In the genomic region with DNA sequence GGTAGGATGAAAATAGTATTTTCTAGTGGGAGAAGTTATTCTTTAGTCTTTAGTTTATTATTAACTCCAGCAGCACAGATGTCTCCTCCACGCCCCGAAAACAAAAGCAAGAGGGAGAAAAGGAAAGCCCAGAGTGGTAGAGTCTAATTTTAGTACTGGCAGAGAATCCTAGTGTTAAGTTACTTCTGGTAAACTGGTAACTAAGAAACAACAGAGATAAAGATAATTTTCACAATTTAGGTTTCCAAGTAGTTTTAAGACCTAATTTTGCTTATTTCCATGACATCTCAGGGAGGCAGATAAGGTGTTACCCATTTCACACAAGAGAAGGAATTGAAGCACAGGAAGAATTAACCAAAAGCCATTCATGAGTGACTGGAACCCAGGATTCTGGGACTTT, we compare ENCODE assay signal across 9 cellular contexts. TPM values are rescaled to one million over a fixed set of nuclear protein-coding genes. Genes with fewer than 3 reads are reported as not detected.
DNase-seq lines count a peak whose midpoint lies in the region; ATAC-seq and TF ChIP-seq lines count a peak whose summit lies in the region.
"Had no signal": no experiment of that assay in that cellular context is flagged by ENCODE, and none has a peak within 500 bp of the region (broad histone marks: within the 10 kb centered on the region; RNA-seq: fewer than 3 reads in every experiment).

No MANE protein-coding gene starts in this region.

- no peak for TF ChIP-seq CTCF in upper lobe of right lung (IDR thresholded peaks at IDR 0.05)

- intact Hi-C loops in upper lobe of right lung (cut with DNase I), result no loop called here

- H3K4me1 ChIP-seq in ectodermal cell (ENCODE audit: control insufficient read depth, insufficient read depth, low read length) (peaks cover 25% of the 10 kb centered on the region), upper lobe of right lung (peaks cover 23% of the 10 kb centered on the region)

- no peak for ATAC-seq in upper lobe of right lung
- ATAC-seq in GM21619 (IDR thresholded peaks at IDR 0.05; ENCODE audit: unreplicated experiment), result no peak
- ATAC-seq in HG03095 (IDR thresholded peaks at IDR 0.05; ENCODE audit: unreplicated experiment), result no peak

- H3K27ac ChIP-seq in ectodermal cell (ENCODE audit: insufficient read depth, low read depth, low read length, poor library complexity, severe bottlenecking), result peak overlapping the region; percentile 93
- peak overlapping the region; percentile 77 for H3K27ac ChIP-seq in upper lobe of right lung

- H3K4me3 ChIP-seq in ectodermal cell (ENCODE audit: insufficient read depth, low read depth, low read length) (no peak overlapping the region), upper lobe of right lung (no peak overlapping the region)

- peaks cover 4% of the 10 kb centered on the region for H3K36me3 ChIP-seq in ectodermal cell (ENCODE audit: control insufficient read depth, insufficient read depth, low read length)
- peaks cover 19% of the 10 kb centered on the region for H3K36me3 ChIP-seq in upper lobe of right lung

- 84% methylated on average over 2 of the region's 2 CpGs; no CpG with 5 or more reads in 1 of the 2 experiments for WGBS in ectodermal cell, 2 experiments

- no peaks in the 10 kb centered on the region for H3K27me3 ChIP-seq in ectodermal cell (ENCODE audit: control insufficient read depth, insufficient read depth, low read length, poor library complexity, severe bottlenecking)
- no peaks in the 10 kb centered on the region for H3K27me3 ChIP-seq in upper lobe of right lung

- DNase-seq in NCI-H2107 treated with DMSO at 0.1 percent for 48 hours (lab: John Stamatoyannopoulos, UW; ENCODE audit: unreplicated experiment), result peak; percentile 26
- DNase-seq in NCI-H2107 (lab: John Stamatoyannopoulos, UW), result no peak
- DNase-seq in midbrain (lab: John Stamatoyannopoulos, UW), result peak; percentile 10
- no peak for DNase-seq in upper lobe of right lung
- DNase-seq in CD1c-positive myeloid dendritic cell (ENCODE audit: extremely low spot score), result no peak
- DNase-seq: T1000 had no signal

- H3K9me3 ChIP-seq in ectodermal cell (ENCODE audit: control insufficient read depth, low read length), result no peaks in the 10 kb centered on the region
- H3K9me3 ChIP-seq in upper lobe of right lung, result no peaks in the 10 kb centered on the region

RNA-seq across cellular contexts. Expression of a gene that starts 16.3 kb away (rescaled TPM):
- polyA plus RNA-seq in ectodermal cell (2013, experiment 1 of 4), result 664 TPM
- polyA plus RNA-seq in ectodermal cell (2013, experiment 2 of 4), result 625 TPM
- 675 TPM for polyA plus RNA-seq in ectodermal cell (2013, experiment 3 of 4)
- polyA plus RNA-seq in ectodermal cell (2013, experiment 4 of 4), result 751 TPM
- total RNA-seq in upper lobe of right lung, result 236 TPM

RNA-seq across cellular contexts. Expression of a gene that starts 33.4 kb away (rescaled TPM):
- polyA plus RNA-seq in ectodermal cell (2013, experiment 1 of 4), result 21.9 TPM
- 25.4 TPM for polyA plus RNA-seq in ectodermal cell (2013, experiment 2 of 4)
- polyA plus RNA-seq in ectodermal cell (2013, experiment 3 of 4), result 17.2 TPM
- polyA plus RNA-seq in ectodermal cell (2013, experiment 4 of 4), result 19.8 TPM
- 54.0 TPM for total RNA-seq in upper lobe of right lung

Comparison
In these comparisons a context has a peak if more than half of its experiments do, and no peak if none do; other contexts are left out.
1. DNase-seq: peak in NCI-H2107 treated with DMSO at 0.1 percent for 48 hours (single experiment) and midbrain (single experiment); none in NCI-H2107 (single experiment), upper lobe of right lung (single experiment) and CD1c-positive myeloid dendritic cell (single experiment).